Comparison of ENCODE assay signal across 16 cellular contexts in the genomic region with DNA sequence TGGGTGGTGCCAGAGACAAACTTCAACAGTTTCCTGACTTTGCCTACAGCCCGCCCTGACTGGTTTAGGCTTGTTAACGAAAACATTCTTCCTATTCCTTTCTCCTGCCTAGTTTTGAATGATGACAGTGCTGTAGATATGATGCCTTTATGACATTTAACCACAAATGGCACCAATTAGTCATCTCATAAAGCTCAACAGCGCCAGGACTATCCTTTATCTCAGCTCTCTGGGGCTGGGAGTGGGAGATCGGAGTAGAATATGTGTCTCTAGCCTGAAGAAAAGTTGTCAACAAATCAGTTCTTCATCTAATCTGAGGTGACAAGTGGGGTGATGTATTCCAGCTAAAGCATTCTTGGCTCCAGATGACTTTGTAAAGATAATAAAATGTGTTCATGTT.
A peak's percentile ranks its signal among the peaks of the same experiment; 100 is the strongest.
DNase-seq lines count a peak whose midpoint lies in the region; ATAC-seq, FAIRE-seq and TF ChIP-seq lines count a peak whose summit lies in the region.
"Had no signal": no experiment of that assay in that cellular context is flagged by ENCODE, and none has a peak within 500 bp of the region (broad histone marks: within the 10 kb centered on the region; RNA-seq: fewer than 3 reads in every experiment).

No MANE protein-coding gene starts in this region.

- no peaks in the 10 kb centered on the region for H4K20me1 ChIP-seq in HepG2 (ENCODE audit: insufficient read depth, low read length)

- no peaks in the 10 kb centered on the region for H3K79me2 ChIP-seq in HepG2 (ENCODE audit: insufficient read depth, low read length)

- H3K9me3 ChIP-seq in right atrium auricular region (no peaks in the 10 kb centered on the region), adipocyte (ENCODE audit: control insufficient read depth, low read length) (no peaks in the 10 kb centered on the region), HepG2 (ENCODE audit: low read length) (no peaks in the 10 kb centered on the region)
- H3K9me3 ChIP-seq: spleen, thyroid gland had no signal

- CTCF ChIA-PET in HepG2 (lab: Yijun Ruan, JAX; ENCODE audit: low intra/inter-chr PET ratio, low total read pairs) (no interaction called here), HEK293T (lab: Yijun Ruan, JAX) (interaction anchor here (0.5 kb wide), 1 partner anchor 9 kb away, joined by 4 read pairs; no protein-coding TSS in a partner anchor), GM10248 (lab: Yijun Ruan, JAX) (no interaction called here)

- H3K36me3 ChIP-seq in right atrium auricular region: no peaks in the 10 kb centered on the region
- no peaks in the 10 kb centered on the region for H3K36me3 ChIP-seq in adipocyte (ENCODE audit: control insufficient read depth, insufficient read depth, low read length, severe bottlenecking)
- no peaks in the 10 kb centered on the region for H3K36me3 ChIP-seq in HepG2 (replicated peaks in 1 of 2; ENCODE audit: control insufficient read depth in 1 of 2, insufficient read depth in 2 of 2, low read length in 2 of 2)
- H3K36me3 ChIP-seq: spleen, thyroid gland had no signal

- no peak for TF ChIP-seq POLR2A in HepG2 (IDR thresholded peaks at IDR 0.05; ENCODE audit: insufficient read depth in 1 of 2, low read depth in 2 of 2, low read length in 2 of 2)

- FAIRE-seq in urothelium cell line (lab: Jason Lieb, UNC) (no peak), HepG2 (lab: Jason Lieb, UNC) (no peak)
- FAIRE-seq: A204.1 had no signal

- H3K4me3 ChIP-seq in right atrium auricular region (no peak overlapping the region), adipocyte (ENCODE audit: low read length) (no peak overlapping the region), HepG2 (replicated peaks in 1 of 3; ENCODE audit: insufficient read depth in 1 of 3, low read depth in 2 of 3, low read length in 3 of 3) (no peak overlapping the region)
- H3K4me3 ChIP-seq: spleen, thyroid gland had no signal

- WGBS in HepG2 (ENCODE audit: low lambda C conversion rate): 50% methylated on average over 4 of the region's 4 CpGs

- POLR2A ChIA-PET in HepG2 (lab: Yijun Ruan, JAX): no interaction called here
- POLR2A ChIA-PET in HEK293T (lab: Yijun Ruan, JAX): interaction anchor here (0.7 kb wide), 1 partner anchor 325 kb away, joined by 3 read pairs; a partner anchor contains a TSS
- POLR2A ChIA-PET in GM10248 (lab: Yijun Ruan, JAX): no interaction called here

- H3K27ac ChIP-seq in right atrium auricular region (no peak overlapping the region), HepG2 (ENCODE audit: extremely low read length, insufficient read depth, low read length) (no peak overlapping the region)
- H3K27ac ChIP-seq: spleen, thyroid gland had no signal

- no peak overlapping the region for H2AFZ ChIP-seq in HepG2 (ENCODE audit: low read length)

- TF ChIP-seq EP300 in HepG2 (IDR thresholded peaks at IDR 0.05; ENCODE audit: low read depth in 2 of 2, low read length in 2 of 2) (no peak), HepG2 (CRISPR knock-in tag; IDR thresholded peaks at IDR 0.05; ENCODE audit: borderline replicate concordance) (no peak)

- intact Hi-C loops in Right ventricle myocardium inferior (cut with DNase I) (no loop called here), HepG2 (cut with micrococcal nuclease; ENCODE audit: unreplicated experiment) (no loop called here)

- H3K27me3 ChIP-seq in right atrium auricular region (no peaks in the 10 kb centered on the region), adipocyte (replicated peaks; ENCODE audit: control insufficient read depth, insufficient read depth, low read length) (no peaks in the 10 kb centered on the region), HepG2 (ENCODE audit: control insufficient read depth in 1 of 2, insufficient read depth in 2 of 2, low read length in 2 of 2) (no peaks in the 10 kb centered on the region)
- H3K27me3 ChIP-seq: spleen, thyroid gland had no signal

- H3K4me1 ChIP-seq in right atrium auricular region: peaks cover 0 to 13% of the 10 kb centered on the region in 2 donors
- peaks cover 15% of the 10 kb centered on the region for H3K4me1 ChIP-seq in adipocyte (ENCODE audit: control insufficient read depth, insufficient read depth, low read length)
- H3K4me1 ChIP-seq in HepG2 (ENCODE audit: insufficient read depth, low read length): peaks cover 7% of the 10 kb centered on the region; the same call in 1 of the 2 replicates
- H3K4me1 ChIP-seq: spleen, thyroid gland had no signal

- no peak for DNase-seq in Right ventricle myocardium inferior (ENCODE audit: missing footprints)
- DNase-seq in right atrium auricular region (ENCODE audit: low spot score): no peak
- DNase-seq in adipocyte (ENCODE audit: low read depth): peak; percentile 23
- DNase-seq in hepatic stellate cell (ENCODE audit: low spot score): peak; percentile 54
- DNase-seq in urothelium cell line (ENCODE audit: low spot score): peak; percentile 53
- no peak for DNase-seq in HepG2 (ENCODE audit: low spot score)
- no peak for DNase-seq in HEK293T (ENCODE audit: extremely low spot score)
- DNase-seq in GM10248 (ENCODE audit: extremely low spot score): no peak
- DNase-seq: Calu3; effector memory CD8-positive, alpha-beta T cell; NCI-H2107; NK-92 treated with Interleukin-12 subunit alpha and Interleukin-12 subunit beta, amount 100 ng/mL, for 24 hours; spleen; thyroid gland had no signal

- TF ChIP-seq CTCF in right atrium auricular region (IDR thresholded peaks at IDR 0.05) (no peak), HepG2 (CRISPR knock-in tag; IDR thresholded peaks at IDR 0.05) (no peak), GM10248 (IDR thresholded peaks at IDR 0.05; ENCODE audit: control extremely low read depth, extremely low read depth, low read depth, missing control alignments) (no peak)

- BruUV-seq in HepG2 (replicated peaks; lab: Mats Ljungman, UMichigan): no TSS peak

- in situ Hi-C loops in HepG2 (cut with HindIII; ENCODE audit: extremely low pct_ligation_motif_present, low pct_unique_long_range_greater_than_20kb): no loop called here

- peak; percentile 16 for ATAC-seq in Right ventricle myocardium inferior
- no peak for ATAC-seq in HepG2
- ATAC-seq: effector memory CD8-positive, alpha-beta T cell; left lobe of liver had no signal

- no peak for TF ChIP-seq RAD21 in HepG2 (CRISPR knock-in tag; IDR thresholded peaks at IDR 0.05)

- H3K4me2 ChIP-seq in HepG2 (ENCODE audit: low read depth, low read length): no peak overlapping the region

- H3K9ac ChIP-seq in adipocyte (ENCODE audit: low read length) (no peak overlapping the region), HepG2 (ENCODE audit: insufficient read depth, low read depth, low read length) (no peak overlapping the region)

TF ChIP-seq in HepG2, 621 proteins besides CTCF, POLR2A, EP300 and RAD21:
- TF ChIP-seq ZNF709 (CRISPR knock-in tag; IDR thresholded peaks at IDR 0.05) (no peak), POGZ (CRISPR knock-in tag; IDR thresholded peaks at IDR 0.05) (no peak), ZNF614 (CRISPR knock-in tag; IDR thresholded peaks at IDR 0.05; ENCODE audit: borderline replicate concordance) (no peak), CBX1 (IDR thresholded peaks at IDR 0.05; ENCODE audit: low read depth) (no peak)
- TF ChIP-seq, protein P1, sequence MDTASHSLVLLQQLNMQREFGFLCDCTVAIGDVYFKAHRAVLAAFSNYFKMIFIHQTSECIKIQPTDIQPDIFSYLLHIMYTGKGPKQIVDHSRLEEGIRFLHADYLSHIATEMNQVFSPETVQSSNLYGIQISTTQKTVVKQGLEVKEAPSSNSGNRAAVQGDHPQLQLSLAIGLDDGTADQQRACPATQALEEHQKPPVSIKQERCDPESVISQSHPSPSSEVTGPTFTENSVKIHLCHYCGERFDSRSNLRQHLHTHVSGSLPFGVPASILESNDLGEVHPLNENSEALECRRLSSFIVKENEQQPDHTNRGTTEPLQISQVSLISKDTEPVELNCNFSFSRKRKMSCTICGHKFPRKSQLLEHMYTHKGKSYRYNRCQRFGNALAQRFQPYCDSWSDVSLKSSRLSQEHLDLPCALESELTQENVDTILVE (CRISPR knock-in tag; IDR thresholded peaks at IDR 0.05): no peak

TF ChIP-seq in HEK293T, 16 proteins besides CTCF, POLR2A, EP300 and RAD21:
- no peak for TF ChIP-seq ARNT (IDR thresholded peaks at IDR 0.05)
- no peak for TF ChIP-seq L3MBTL2 (conservative IDR thresholded peaks at IDR 0.05)
- TF ChIP-seq BHLHE40 (IDR thresholded peaks at IDR 0.05; ENCODE audit: borderline replicate concordance): no peak
- TF ChIP-seq FOXK2 (IDR thresholded peaks at IDR 0.05): no peak
- TF ChIP-seq ZNF384 (IDR thresholded peaks at IDR 0.05): no peak
- no peak for TF ChIP-seq TARDBP (IDR thresholded peaks at IDR 0.05)
- TF ChIP-seq HDGF (IDR thresholded peaks at IDR 0.05; ENCODE audit: borderline replicate concordance): no peak
- no peak for TF ChIP-seq SP1 (IDR thresholded peaks at IDR 0.05)
- TF ChIP-seq NFRKB (IDR thresholded peaks at IDR 0.05): no peak
- TF ChIP-seq FOXA1 (IDR thresholded peaks at IDR 0.05): no peak
- no peak for TF ChIP-seq LEF1 (IDR thresholded peaks at IDR 0.05; ENCODE audit: borderline replicate concordance)
- TF ChIP-seq SUZ12 (IDR thresholded peaks at IDR 0.05): no peak
- no peak for TF ChIP-seq FOXM1 (IDR thresholded peaks at IDR 0.05; ENCODE audit: borderline replicate concordance)
- TF ChIP-seq, protein P2, sequence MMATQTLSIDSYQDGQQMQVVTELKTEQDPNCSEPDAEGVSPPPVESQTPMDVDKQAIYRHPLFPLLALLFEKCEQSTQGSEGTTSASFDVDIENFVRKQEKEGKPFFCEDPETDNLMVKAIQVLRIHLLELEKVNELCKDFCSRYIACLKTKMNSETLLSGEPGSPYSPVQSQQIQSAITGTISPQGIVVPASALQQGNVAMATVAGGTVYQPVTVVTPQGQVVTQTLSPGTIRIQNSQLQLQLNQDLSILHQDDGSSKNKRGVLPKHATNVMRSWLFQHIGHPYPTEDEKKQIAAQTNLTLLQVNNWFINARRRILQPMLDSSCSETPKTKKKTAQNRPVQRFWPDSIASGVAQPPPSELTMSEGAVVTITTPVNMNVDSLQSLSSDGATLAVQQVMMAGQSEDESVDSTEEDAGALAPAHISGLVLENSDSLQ (IDR thresholded peaks at IDR 0.05): no peak
- no peak for TF ChIP-seq ELF4 (IDR thresholded peaks at IDR 0.05)
- TF ChIP-seq CTBP1 (IDR thresholded peaks at IDR 0.05; ENCODE audit: borderline replicate concordance): no peak

Comparison
In these comparisons a context has a peak if more than half of its experiments do, and no peak if none do; other contexts are left out.
1. DNase-seq: peak in adipocyte (single experiment), hepatic stellate cell (single experiment) and urothelium cell line (single experiment); none in Right ventricle myocardium inferior (single experiment), right atrium auricular region (single experiment), HepG2 (single experiment), HEK293T (single experiment) and GM10248 (single experiment).